ENCODE assay signal across 10 cellular contexts in the genomic region with DNA sequence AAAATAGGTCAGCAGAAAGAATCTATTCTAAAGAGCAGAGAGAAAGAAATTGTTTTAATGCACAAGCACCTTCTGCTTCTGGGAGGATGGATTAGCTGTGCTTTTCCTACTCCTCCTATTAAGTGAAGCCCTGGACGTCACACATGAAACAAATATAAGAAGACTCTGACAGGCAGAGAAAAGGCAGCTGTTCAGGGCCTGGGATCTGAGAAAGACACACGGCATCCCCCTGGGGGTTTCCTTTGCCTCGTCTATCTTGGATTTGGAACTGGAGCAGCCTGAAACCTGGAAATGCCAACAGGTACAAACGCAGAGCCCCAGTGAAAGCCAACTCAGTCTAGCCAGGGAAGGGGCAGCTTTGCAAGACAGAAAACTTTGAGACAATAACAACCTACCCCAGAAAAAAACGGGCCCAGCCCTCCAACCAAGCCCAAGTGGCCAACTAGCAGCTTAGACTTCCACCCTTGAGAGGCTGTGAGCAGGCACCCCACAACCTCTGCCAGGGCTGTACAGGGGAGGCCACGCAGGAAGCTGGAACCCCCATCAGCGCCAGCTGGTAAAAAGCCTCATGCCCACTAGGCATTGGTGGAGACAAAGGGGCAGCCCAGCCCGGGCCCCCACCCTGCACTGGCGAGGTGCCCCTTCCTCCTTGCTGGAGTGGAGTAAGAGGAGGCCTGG. TPM values are rescaled to one million over a fixed set of nuclear protein-coding genes. Genes with fewer than 3 reads are reported as not detected.
DNase-seq lines count a peak whose midpoint lies in the region; ATAC-seq and TF ChIP-seq lines count a peak whose summit lies in the region.
"Had no signal": no experiment of that assay in that cellular context is flagged by ENCODE, and none has a peak within 500 bp of the region (broad histone marks: within the 10 kb centered on the region; RNA-seq: fewer than 3 reads in every experiment).

No MANE protein-coding gene starts in this region.

- H3K4ac ChIP-seq in mesenchymal stem cell (ENCODE audit: low read depth in 1 of 2, low read length in 2 of 2) = no peak overlapping the region

- H4K91ac ChIP-seq in mesenchymal stem cell (ENCODE audit: low read length) = no peak overlapping the region

- peaks cover 58% of the 10 kb centered on the region for H3K4me1 Mint-ChIP-seq in stimulated activated naive CD8-positive, alpha-beta T cell treated with anti-CD3 and anti-CD28 coated beads, Interleukin-15, Interleukin-2, amounts not matched to agents 100 ng/mL and 50 ng/mL, for 24 hours (ENCODE audit: low read depth)
- peaks cover 70% of the 10 kb centered on the region for H3K4me1 Mint-ChIP-seq in brain

- H3K27me3 ChIP-seq in mesenchymal stem cell (ENCODE audit: control insufficient read depth in 1 of 2, insufficient read depth in 1 of 2, low read length in 2 of 2) (no peaks in the 10 kb centered on the region), uterus (no peaks in the 10 kb centered on the region)

- H3K9me3 ChIP-seq in mesenchymal stem cell (ENCODE audit: control insufficient read depth, low read length) (no peaks in the 10 kb centered on the region), uterus (no peaks in the 10 kb centered on the region)

- no peak overlapping the region for H2BK5ac ChIP-seq in mesenchymal stem cell (ENCODE audit: low read depth, low read length, poor library complexity, severe bottlenecking)

- H3K9ac ChIP-seq in mesenchymal stem cell (ENCODE audit: low read length) = no peak overlapping the region

- H2AK5ac ChIP-seq in mesenchymal stem cell (ENCODE audit: low read length, severe bottlenecking) = peak overlapping the region; percentile 11

- no peak overlapping the region for H3K4me3 ChIP-seq in mesenchymal stem cell (ENCODE audit: insufficient read depth in 1 of 2, low read depth in 1 of 2, low read length in 2 of 2)
- H3K4me3 ChIP-seq in uterus = no peak overlapping the region

- H3K36me3 Mint-ChIP-seq in stimulated activated naive CD8-positive, alpha-beta T cell treated with anti-CD3 and anti-CD28 coated beads, Interleukin-15, Interleukin-2, amounts not matched to agents 100 ng/mL and 50 ng/mL, for 24 hours (ENCODE audit: low read depth) = peaks cover 29% of the 10 kb centered on the region
- H3K36me3 Mint-ChIP-seq in brain = no peaks in the 10 kb centered on the region

- H4K8ac ChIP-seq in mesenchymal stem cell (ENCODE audit: low read length) = no peak overlapping the region

- peaks cover 36% of the 10 kb centered on the region for H3K4me1 ChIP-seq in mesenchymal stem cell (ENCODE audit: control insufficient read depth, insufficient read depth, low read depth, low read length)
- H3K4me1 ChIP-seq in uterus = peaks cover 0 to 18% of the 10 kb centered on the region in 2 donors

- peaks cover under 1 to 33% of the 10 kb centered on the region in 2 experiments for H3K36me3 ChIP-seq in mesenchymal stem cell (ENCODE audit: control insufficient read depth in 1 of 2, insufficient read depth in 2 of 2, low read depth in 1 of 2, low read length in 2 of 2)
- H3K36me3 ChIP-seq in uterus = no peaks in the 10 kb centered on the region

- no peak overlapping the region for H3K14ac ChIP-seq in mesenchymal stem cell (ENCODE audit: low read length in 2 of 2)

- no peak overlapping the region for H2BK120ac ChIP-seq in mesenchymal stem cell (ENCODE audit: low read depth, low read length)

- H3K4me3 Mint-ChIP-seq in stimulated activated naive CD8-positive, alpha-beta T cell treated with anti-CD3 and anti-CD28 coated beads, Interleukin-15, Interleukin-2, amounts not matched to agents 100 ng/mL and 50 ng/mL, for 24 hours = peak overlapping the region; percentile 4
- H3K4me3 Mint-ChIP-seq in brain = peak overlapping the region in 3 of 5 experiments; percentile 43 to 57 (median 50)
- H3K4me3 Mint-ChIP-seq: stimulated activated memory B cell treated with anti-CD40 and anti-IgM and Interleukin-4, amounts not matched to agents 10 μg/mL and 1 μg/mL and 100 μg/mL, for 72 hours had no signal

- H2BK12ac ChIP-seq in mesenchymal stem cell (ENCODE audit: low read length in 2 of 2) = peak overlapping the region in 1 of 2 experiments; percentile 15

- no peak for ATAC-seq in stimulated activated naive CD8-positive, alpha-beta T cell treated with anti-CD3 and anti-CD28 coated beads, Interleukin-15, Interleukin-2, amounts not matched to agents 100 U/mL and 50 U/mL, for 24 hours
- ATAC-seq in GM21526 (IDR thresholded peaks at IDR 0.05; ENCODE audit: low FRiP score, unreplicated experiment) (no peak), GM19397 (IDR thresholded peaks at IDR 0.05; ENCODE audit: unreplicated experiment) (no peak)
- ATAC-seq: stimulated activated memory B cell treated with anti-CD40 and anti-IgM and Interleukin-4, amounts not matched to agents 10 μg/mL and 1 μg/mL and 100 μg/mL, for 72 hours had no signal

- H3K27ac ChIP-seq in mesenchymal stem cell (ENCODE audit: low read length, poor library complexity, severe bottlenecking) = no peak overlapping the region
- H3K27ac ChIP-seq in uterus = peak overlapping the region; percentile 13 to 29

- H3K23ac ChIP-seq in mesenchymal stem cell (ENCODE audit: low read length in 2 of 2) = no peak overlapping the region

- no peak for DNase-seq in stimulated activated naive CD8-positive, alpha-beta T cell treated with anti-CD3 and anti-CD28 coated beads, Interleukin-15, Interleukin-2, amounts not matched to agents 100 U/mL and 50 U/mL, for 24 hours
- DNase-seq in mesenchymal stem cell (peak; percentile 82), uterus (no peak), AG08396 (ENCODE audit: low spot score) (no peak)
- DNase-seq: T-helper 9 cell had no signal

- WGBS in mesenchymal stem cell = 69% methylated on average over 9 of the region's 9 CpGs

- peak overlapping the region; percentile 44 for H2BK15ac ChIP-seq in mesenchymal stem cell (ENCODE audit: low read depth, poor library complexity, severe bottlenecking)

- peak overlapping the region; percentile 94 for H3K27ac Mint-ChIP-seq in stimulated activated naive CD8-positive, alpha-beta T cell treated with anti-CD3 and anti-CD28 coated beads, Interleukin-15, Interleukin-2, amounts not matched to agents 100 ng/mL and 50 ng/mL, for 24 hours
- peak overlapping the region; percentile 72 to 92 (median 92) for H3K27ac Mint-ChIP-seq in brain
- H3K27ac Mint-ChIP-seq: stimulated activated memory B cell treated with anti-CD40 and anti-IgM and Interleukin-4, amounts not matched to agents 10 μg/mL and 1 μg/mL and 100 μg/mL, for 72 hours had no signal

- peak overlapping the region in 1 of 2 experiments; percentile 11 for H3K18ac ChIP-seq in mesenchymal stem cell (ENCODE audit: low read depth in 1 of 2, low read length in 2 of 2)

- no peaks in the 10 kb centered on the region for H3K9me3 Mint-ChIP-seq in stimulated activated naive CD8-positive, alpha-beta T cell treated with anti-CD3 and anti-CD28 coated beads, Interleukin-15, Interleukin-2, amounts not matched to agents 100 ng/mL and 50 ng/mL, for 24 hours
- H3K9me3 Mint-ChIP-seq in brain = no peaks in the 10 kb centered on the region
- H3K9me3 Mint-ChIP-seq: stimulated activated memory B cell treated with anti-CD40 and anti-IgM and Interleukin-4, amounts not matched to agents 10 μg/mL and 1 μg/mL and 100 μg/mL, for 72 hours had no signal

- no peak overlapping the region for H2AFZ ChIP-seq in mesenchymal stem cell (ENCODE audit: low read depth, low read length)

- intact Hi-C loops in uterus (cut with DNase I; ENCODE audit: low total_unique reads) = no loop called here

- H3K79me1 ChIP-seq in mesenchymal stem cell (replicated peaks; ENCODE audit: low read length, poor library complexity, severe bottlenecking) = peaks cover 35% of the 10 kb centered on the region

- no peak for TF ChIP-seq POLR2A in uterus (IDR thresholded peaks at IDR 0.05)

- TF ChIP-seq CTCF in brain (conservative IDR thresholded peaks at IDR 0.05) (no peak), uterus (IDR thresholded peaks at IDR 0.05) (no peak)

- H3K4me2 ChIP-seq in mesenchymal stem cell (ENCODE audit: low read length, poor library complexity, severe bottlenecking) = no peak overlapping the region

- H3K27me3 Mint-ChIP-seq in stimulated activated naive CD8-positive, alpha-beta T cell treated with anti-CD3 and anti-CD28 coated beads, Interleukin-15, Interleukin-2, amounts not matched to agents 100 ng/mL and 50 ng/mL, for 24 hours = no peaks in the 10 kb centered on the region
- H3K27me3 Mint-ChIP-seq in brain = no peaks in the 10 kb centered on the region
- H3K27me3 Mint-ChIP-seq: stimulated activated memory B cell treated with anti-CD40 and anti-IgM and Interleukin-4, amounts not matched to agents 10 μg/mL and 1 μg/mL and 100 μg/mL, for 72 hours had no signal

RNA-seq across cellular contexts. Expression of gene CERK, which starts 7.3 kb away (rescaled TPM):
- 78.9 TPM for polyA plus RNA-seq in brain (ENCODE audit: insufficient read depth, low read depth, low replicate concordance)
- polyA plus RNA-seq in mesenchymal stem cell (2013, experiment 1 of 2) = 29.4 TPM
- polyA plus RNA-seq in mesenchymal stem cell (2013, experiment 2 of 2) = 29.3 TPM
- total RNA-seq in uterus = 10 to 100 TPM; 37.4 to 59.9 (median 57.3) TPM

RNA-seq across cellular contexts. Expression of gene TBC1D22A, which starts 31.7 kb away (rescaled TPM):
- 20.6 TPM for polyA plus RNA-seq in brain (ENCODE audit: insufficient read depth, low read depth, low replicate concordance)
- polyA plus RNA-seq in mesenchymal stem cell (2013, experiment 1 of 2) = 16.5 TPM
- polyA plus RNA-seq in mesenchymal stem cell (2013, experiment 2 of 2) = 17.1 TPM
- 10 to 100 TPM in 3 of 4 donors, 1 to 10 TPM in 1; 9.2 to 45.3 (median 22.8) TPM for total RNA-seq in uterus
